In the genomic region with DNA sequence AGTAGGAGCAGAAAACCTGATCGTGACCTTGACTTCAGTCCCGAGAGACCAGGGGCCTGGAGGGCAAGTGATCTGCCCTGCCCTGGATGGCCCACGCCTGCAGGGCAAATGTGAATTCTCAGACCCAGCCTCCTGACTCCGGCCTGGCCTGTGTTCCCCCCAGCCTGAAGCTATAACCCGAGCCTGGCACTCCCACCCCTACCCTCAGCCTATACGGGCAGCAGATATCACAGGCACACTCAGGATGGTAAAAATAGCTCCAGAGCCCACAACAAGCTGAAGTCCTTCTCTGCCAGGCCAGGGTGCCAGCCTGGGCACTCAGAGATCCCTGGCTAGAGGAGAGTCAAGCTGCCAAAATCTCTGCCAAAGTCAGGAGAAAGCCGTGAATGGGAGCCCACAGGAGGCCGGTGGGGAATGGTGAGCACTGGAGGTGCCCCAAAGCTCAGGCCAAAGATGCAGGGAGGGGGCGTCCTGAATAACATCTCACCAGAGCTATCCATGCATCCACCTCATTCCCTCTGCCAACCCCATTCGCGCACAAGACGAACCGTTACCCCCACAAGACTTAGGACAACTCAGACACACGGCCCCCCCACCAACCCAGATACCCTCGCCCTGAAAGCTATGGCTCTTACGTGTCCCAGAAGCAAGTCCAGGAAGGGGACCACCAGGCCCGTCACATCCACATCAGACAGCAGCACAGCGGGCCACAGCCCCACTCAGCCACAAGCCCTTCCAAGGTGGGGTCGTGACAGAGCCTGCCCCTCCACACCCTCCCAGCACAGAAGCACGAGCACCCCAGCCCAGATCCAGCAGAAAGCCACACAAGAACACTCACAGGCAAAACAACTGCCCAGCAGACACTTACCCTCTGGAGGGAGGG, we compare ENCODE assay signal across 11 cellular contexts.
DNase-seq lines count a peak whose midpoint lies in the region; ATAC-seq and TF ChIP-seq lines count a peak whose summit lies in the region.
"Had no signal": no experiment of that assay in that cellular context is flagged by ENCODE, and none has a peak within 500 bp of the region (broad histone marks: within the 10 kb centered on the region; RNA-seq: fewer than 3 reads in every experiment).

No MANE protein-coding gene starts in this region.

- no peaks in the 10 kb centered on the region for H4K20me1 ChIP-seq in neural cell (ENCODE audit: insufficient read depth)

- H3F3A ChIP-seq in neural cell (ENCODE audit: insufficient read depth, low read length, poor library complexity, severe bottlenecking) = no peaks in the 10 kb centered on the region

- H3K4me1 ChIP-seq in adipocyte (ENCODE audit: control insufficient read depth, insufficient read depth, low read length) = peaks cover 40% of the 10 kb centered on the region
- peaks cover 49% of the 10 kb centered on the region for H3K4me1 ChIP-seq in cardiac muscle cell (ENCODE audit: low read depth)
- peaks cover 72 to 95% of the 10 kb centered on the region in 2 donors for H3K4me1 ChIP-seq in thoracic aorta (ENCODE audit: control insufficient read depth in 1 of 2, low read depth in 2 of 2)

- H3K4me3 ChIP-seq in adipocyte (ENCODE audit: low read length) = peak overlapping the region; percentile 34
- peak overlapping the region; percentile 19 for H3K4me3 ChIP-seq in cardiac muscle cell
- H3K4me3 ChIP-seq in neural cell (ENCODE audit: low read length) = peak overlapping the region; percentile 60
- H3K4me3 ChIP-seq in thoracic aorta = peak overlapping the region; percentile 54

- TF ChIP-seq CTCF in cardiac muscle cell (IDR thresholded peaks at IDR 0.05; ENCODE audit: low read depth, low read length) (no peak), neural cell (IDR thresholded peaks at IDR 0.05; ENCODE audit: poor library complexity, severe bottlenecking) (no peak), thoracic aorta (IDR thresholded peaks at IDR 0.05) (no peak)

- no peak for TF ChIP-seq EP300 in neural cell (conservative IDR thresholded peaks at IDR 0.05; ENCODE audit: poor library complexity, severe bottlenecking)

- H2AFZ ChIP-seq in neural cell (ENCODE audit: low read depth, low read length) = no peak overlapping the region

- peaks cover 71% of the 10 kb centered on the region for H3K36me3 ChIP-seq in adipocyte (ENCODE audit: control insufficient read depth, insufficient read depth, low read length, severe bottlenecking)
- H3K36me3 ChIP-seq in cardiac muscle cell = no peaks in the 10 kb centered on the region
- H3K36me3 ChIP-seq in neural cell (ENCODE audit: insufficient read depth, low read length) = no peaks in the 10 kb centered on the region
- H3K36me3 ChIP-seq in thoracic aorta = peaks cover 61% of the 10 kb centered on the region

- ATAC-seq in thoracic aorta (ENCODE audit: insufficient number of reproducible peaks, low FRiP score, low read depth) (peak; percentile 28), GM21526 (IDR thresholded peaks at IDR 0.05; ENCODE audit: low FRiP score, unreplicated experiment) (no peak)

- H3K27me3 ChIP-seq in adipocyte (replicated peaks; ENCODE audit: control insufficient read depth, insufficient read depth, low read length) (no peaks in the 10 kb centered on the region), cardiac muscle cell (peaks cover 32% of the 10 kb centered on the region), neural cell (ENCODE audit: insufficient read depth, low read depth, low read length) (no peaks in the 10 kb centered on the region), thoracic aorta (replicated peaks; ENCODE audit: insufficient read depth) (no peaks in the 10 kb centered on the region)

- no peaks in the 10 kb centered on the region for H3K79me2 ChIP-seq in neural cell (replicated peaks; ENCODE audit: insufficient read depth, low read length)

- TF ChIP-seq RAD21 in neural cell (conservative IDR thresholded peaks at IDR 0.05) = no peak

- DNase-seq in adipocyte (ENCODE audit: low read depth) (no peak), cardiac muscle cell (ENCODE audit: low read depth in 1 of 2, low spot score in 1 of 2) (no peak), thoracic aorta (ENCODE audit: low spot score) (no peak), hippocampal formation (lab: John Stamatoyannopoulos, UW) (no peak), cerebellar cortex (ENCODE audit: low spot score) (no peak)
- no peak for DNase-seq in activated CD4-positive, alpha-beta T cell treated with anti-CD3 and anti-CD28 coated beads for 1 hour
- DNase-seq: activated naive CD8-positive, alpha-beta T cell treated with anti-CD3 and anti-CD28 coated beads for 36 hours; CD4-positive, CD25-positive, alpha-beta regulatory T cell; NCI-H1092 had no signal

- H3K9me2 ChIP-seq in neural cell (ENCODE audit: insufficient read depth, low read length) = no peaks in the 10 kb centered on the region

- peak overlapping the region; percentile 58 for H3K27ac ChIP-seq in cardiac muscle cell
- H3K27ac ChIP-seq in neural cell (ENCODE audit: low read length) = peak overlapping the region; percentile 53
- peak overlapping the region; percentile 88 to 90 for H3K27ac ChIP-seq in thoracic aorta

- H3K9me3 ChIP-seq in adipocyte (ENCODE audit: control insufficient read depth, low read length) = no peaks in the 10 kb centered on the region
- H3K9me3 ChIP-seq in cardiac muscle cell (ENCODE audit: low read depth) = no peaks in the 10 kb centered on the region
- no peaks in the 10 kb centered on the region for H3K9me3 ChIP-seq in neural cell (ENCODE audit: low read length)
- no peaks in the 10 kb centered on the region for H3K9me3 ChIP-seq in thoracic aorta

- peak overlapping the region; percentile 53 for H3K4me2 ChIP-seq in neural cell (ENCODE audit: low read length)

- H3K9ac ChIP-seq in adipocyte (ENCODE audit: low read length) (peak overlapping the region; percentile 56), neural cell (ENCODE audit: low read length) (peak overlapping the region; percentile 60)

TF ChIP-seq in neural cell, 6 proteins besides CTCF, POLR2A, EP300 and RAD21:
- no peak for TF ChIP-seq EZH2 (IDR thresholded peaks at IDR 0.05; ENCODE audit: borderline replicate concordance, insufficient read depth, low read length, poor library complexity, severe bottlenecking)
- TF ChIP-seq POLR2AphosphoS5 (IDR thresholded peaks at IDR 0.05) = no peak
- no peak for TF ChIP-seq REST (IDR thresholded peaks at IDR 0.05; ENCODE audit: borderline replicate concordance)
- no peak for TF ChIP-seq SMC3 (conservative IDR thresholded peaks at IDR 0.05; ENCODE audit: poor library complexity)
- no peak for TF ChIP-seq TAF1 (IDR thresholded peaks at IDR 0.05; ENCODE audit: low read depth)
